Comparison of ENCODE assay signal across 10 cellular contexts in the genomic region with DNA sequence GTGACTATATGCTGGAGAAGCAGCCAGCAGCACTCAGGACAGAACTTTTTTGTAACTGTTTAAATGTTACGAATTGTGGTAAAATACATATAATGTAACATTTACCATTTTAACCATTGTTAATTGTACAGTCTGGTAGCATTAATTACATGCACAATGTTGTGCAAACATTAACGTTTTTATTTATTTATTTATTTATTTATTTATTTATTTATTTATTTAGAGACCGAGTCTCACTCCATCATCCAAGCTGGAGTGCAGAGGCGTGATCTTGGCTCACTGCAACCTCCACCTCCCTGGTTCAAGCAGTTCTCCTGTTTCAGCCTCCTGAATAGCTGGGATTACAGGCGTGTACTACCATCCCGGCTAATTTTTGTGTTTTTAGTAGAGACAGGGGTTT.
"Had no signal": no experiment of that assay in that cellular context is flagged by ENCODE, and none has a peak within 500 bp of the region (broad histone marks: within the 10 kb centered on the region; RNA-seq: fewer than 3 reads in every experiment).

No MANE protein-coding gene starts in this region.

- H3K4me2 ChIP-seq: KMS-11 had no signal

- DNase-seq: GM23248, GOT3, HCEC 1CT, HFFc6, KBM-7 had no signal

- ATAC-seq: HepG2 had no signal

- H3K4me3 ChIP-seq: GM23248 had no signal

- H3K9me3 Mint-ChIP-seq: HFFc6 had no signal

- H3K36me3 Mint-ChIP-seq: IgD-negative memory B cell had no signal

- H3K4me3 Mint-ChIP-seq: H9, HFFc6, IgD-negative memory B cell had no signal

- H3K9ac ChIP-seq: GM23248, KMS-11 had no signal

- H3K4me1 Mint-ChIP-seq: IgD-negative memory B cell had no signal

- H3K27ac ChIP-seq: GM23248, HL-60, KMS-11 had no signal

- H3K27ac Mint-ChIP-seq: H9, HFFc6, IgD-negative memory B cell had no signal
